Comparison of ENCODE assay signal across 9 cellular contexts in the genomic region with DNA sequence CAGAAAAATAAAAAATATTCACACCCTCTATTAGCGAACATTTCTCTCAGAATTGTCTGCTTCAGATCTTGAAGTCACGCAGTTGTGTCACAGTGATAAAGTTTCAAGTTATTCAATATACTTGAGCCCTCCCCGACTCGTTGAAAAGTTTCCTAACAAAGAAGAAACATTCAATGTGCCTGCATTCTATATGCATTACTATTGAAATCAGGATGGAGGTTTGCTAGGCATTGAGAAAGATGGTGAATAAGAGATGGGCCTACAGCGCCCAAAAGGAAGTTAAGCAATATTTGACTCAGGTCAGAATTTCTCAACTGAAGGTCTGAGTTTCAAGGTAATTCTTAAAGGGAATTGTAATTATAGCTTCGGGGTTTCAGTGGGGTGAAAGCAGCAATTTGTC. TPM values are rescaled to one million over a fixed set of nuclear protein-coding genes. Genes with fewer than 3 reads are reported as not detected.
DNase-seq lines count a peak whose midpoint lies in the region; ATAC-seq, FAIRE-seq and TF ChIP-seq lines count a peak whose summit lies in the region.
"Had no signal": no experiment of that assay in that cellular context is flagged by ENCODE, and none has a peak within 500 bp of the region (broad histone marks: within the 10 kb centered on the region; RNA-seq: fewer than 3 reads in every experiment).

No MANE protein-coding gene starts in this region.

- intact Hi-C loops in dorsolateral prefrontal cortex (cut with DNase I) = loop anchor here (2.0 to 10.0 kb wide), 4 partner anchors 88 to 374 kb away; no protein-coding TSS in a partner anchor
- intact Hi-C loops in kidney (cut with DNase I) = loop anchor here (10.0 kb wide), 1 partner anchor 376 kb away; no protein-coding TSS in a partner anchor

- no peaks in the 10 kb centered on the region for H3K79me1 ChIP-seq in neuronal stem cell (ENCODE audit: low read depth, low read length)

- no peak overlapping the region for H2BK5ac ChIP-seq in neuronal stem cell (ENCODE audit: low read length)

- FAIRE-seq in kidney (lab: Jason Lieb, UNC) = no peak

- no peak overlapping the region for H3K4ac ChIP-seq in neuronal stem cell (ENCODE audit: low read length)

- DNase-seq in DND-41 (no peak), NOMO-1 treated with DMSO at 0.1 percent for 48 hours (lab: John Stamatoyannopoulos, UW; ENCODE audit: unreplicated experiment) (peak; percentile 92), dorsolateral prefrontal cortex (no peak), neuronal stem cell (ENCODE audit: low spot score) (no peak), NCI-H2107 (lab: John Stamatoyannopoulos, UW) (no peak), G401 (ENCODE audit: low spot score) (no peak), NCI-H1694 (lab: John Stamatoyannopoulos, UW) (no peak), kidney (no peak)
- DNase-seq: NCI-H510A had no signal

- H2BK15ac ChIP-seq in neuronal stem cell (ENCODE audit: low read length) = no peak overlapping the region

- H2AFZ ChIP-seq in DND-41 (ENCODE audit: low read depth, low read length) (peak overlapping the region; percentile 39), neuronal stem cell (ENCODE audit: low read length) (peak overlapping the region; percentile 69)

- H3K27ac ChIP-seq in DND-41 (ENCODE audit: low read length) = peak overlapping the region; percentile 52; the same call in 1 of the 2 replicates
- peak overlapping the region in 43 of 59 donors; percentile 1 to 76 (median 40) for H3K27ac ChIP-seq in dorsolateral prefrontal cortex
- H3K27ac ChIP-seq in neuronal stem cell (replicated peaks; ENCODE audit: low read length) = no peak overlapping the region
- no peak overlapping the region for H3K27ac ChIP-seq in kidney (ENCODE audit: low read depth in 2 of 2, low read length in 2 of 2)

- H3K14ac ChIP-seq in neuronal stem cell (ENCODE audit: low read length) = no peak overlapping the region

- H3K4me2 ChIP-seq in DND-41 (ENCODE audit: insufficient read depth, low read length) = peak overlapping the region; percentile 27; the same call in 1 of the 2 replicates
- no peak overlapping the region for H3K4me2 ChIP-seq in neuronal stem cell (ENCODE audit: insufficient read depth, low read length, poor library complexity, severe bottlenecking)

- H3K9ac ChIP-seq in DND-41 (ENCODE audit: low read depth, low read length) (peak overlapping the region; percentile 15; the same call in 1 of the 2 replicates), neuronal stem cell (ENCODE audit: low read depth, low read length, poor library complexity) (no peak overlapping the region), kidney (ENCODE audit: low read length in 2 of 2) (no peak overlapping the region)

- H3K23ac ChIP-seq in neuronal stem cell (ENCODE audit: low read depth, low read length, poor library complexity) = no peak overlapping the region

- no peak overlapping the region for H4K91ac ChIP-seq in neuronal stem cell (ENCODE audit: low read depth, low read length, poor library complexity)

- H3K9me3 ChIP-seq in DND-41 (ENCODE audit: insufficient read depth, low read length, severe bottlenecking) (no peaks in the 10 kb centered on the region), neuronal stem cell (replicated peaks in 1 of 2; ENCODE audit: control insufficient read depth in 2 of 2, insufficient read depth in 1 of 2, low read depth in 1 of 2, low read length in 2 of 2) (no peaks in the 10 kb centered on the region), kidney (ENCODE audit: control insufficient read depth in 1 of 2, low read length in 2 of 2) (no peaks in the 10 kb centered on the region)

- no peak overlapping the region for H3K18ac ChIP-seq in neuronal stem cell (ENCODE audit: low read length)

- H2BK120ac ChIP-seq in neuronal stem cell (ENCODE audit: low read depth, low read length) = no peak overlapping the region

- H4K8ac ChIP-seq in neuronal stem cell (ENCODE audit: low read depth, low read length) = no peak overlapping the region

- no peak for ATAC-seq in DND-41 (ENCODE audit: insufficient read depth, low read depth)

- no peak overlapping the region for H2BK12ac ChIP-seq in neuronal stem cell (ENCODE audit: low read length)

- WGBS in neuronal stem cell (ENCODE audit: extremely low coverage in 2 of 2, insufficient read length in 2 of 2, insufficient replicate concordance in 1 of 2), 2 donors = no CpG with 5 or more reads among the region's 6 CpGs

- peaks cover 16% of the 10 kb centered on the region for H3K4me1 ChIP-seq in DND-41 (ENCODE audit: insufficient read depth, low read length)
- H3K4me1 ChIP-seq in neuronal stem cell (ENCODE audit: control insufficient read depth in 2 of 2, insufficient read depth in 1 of 2, low read depth in 1 of 2, low read length in 2 of 2) = peaks cover 0 to 4% of the 10 kb centered on the region in 2 donors
- H3K4me1 ChIP-seq in kidney (ENCODE audit: control insufficient read depth in 1 of 2, insufficient read depth in 1 of 2, low read depth in 1 of 2, low read length in 2 of 2) = no peaks in the 10 kb centered on the region

- TF ChIP-seq CTCF in DND-41 (IDR thresholded peaks at IDR 0.05; ENCODE audit: borderline replicate concordance, extremely low read depth, low read length, poor library complexity, severe bottlenecking) (no peak), dorsolateral prefrontal cortex (IDR thresholded peaks at IDR 0.05 in 54 of 56, conservative IDR thresholded peaks at IDR 0.05 in 2 of 56; ENCODE audit: low read depth in 1 of 56, partially characterized antibody in 56 of 56) (no peak), kidney (IDR thresholded peaks at IDR 0.05; ENCODE audit: borderline replicate concordance, extremely low read depth, insufficient read depth) (no peak)

- in situ Hi-C loops in G401 (cut with HindIII; ENCODE audit: low sequenced_read_pairs) = no loop called here

- H3K79me2 ChIP-seq in DND-41 (ENCODE audit: insufficient read depth, low read length) = peaks cover 16% of the 10 kb centered on the region

- no peaks in the 10 kb centered on the region for H4K20me1 ChIP-seq in DND-41 (ENCODE audit: insufficient read depth, low read length)

- H3K4me3 ChIP-seq in DND-41 (ENCODE audit: low read depth in 1 of 2, low read length in 2 of 2) (no peak overlapping the region), dorsolateral prefrontal cortex (peak overlapping the region in 2 of 59 donors; percentile 6 to 10), neuronal stem cell (ENCODE audit: low read length in 2 of 2) (no peak overlapping the region), kidney (ENCODE audit: low read length in 2 of 2) (no peak overlapping the region)

- peaks cover 13% of the 10 kb centered on the region for H3K36me3 ChIP-seq in DND-41 (ENCODE audit: insufficient read depth, low read length)
- peaks cover 0 to 12% of the 10 kb centered on the region in 2 donors for H3K36me3 ChIP-seq in neuronal stem cell (replicated peaks in 1 of 2; ENCODE audit: control insufficient read depth in 2 of 2, insufficient read depth in 2 of 2, low read length in 2 of 2)
- H3K36me3 ChIP-seq in kidney (ENCODE audit: control insufficient read depth in 1 of 2, insufficient read depth in 2 of 2, low read length in 2 of 2) = peaks cover 4% of the 10 kb centered on the region in 2 donors

- no peaks in the 10 kb centered on the region for H3K27me3 ChIP-seq in DND-41 (ENCODE audit: insufficient read depth, low read length, poor library complexity)
- peaks cover 0 to 44% (median 0%) of the 10 kb centered on the region in 45 donors for H3K27me3 ChIP-seq in dorsolateral prefrontal cortex
- no peaks in the 10 kb centered on the region for H3K27me3 ChIP-seq in neuronal stem cell (ENCODE audit: control insufficient read depth in 3 of 3, insufficient read depth in 3 of 3, low read depth in 1 of 3, low read length in 3 of 3)

- H2AK5ac ChIP-seq in neuronal stem cell (ENCODE audit: low read depth, low read length) = no peak overlapping the region

RNA-seq across cellular contexts. Expression of gene TCEANC, which starts 6.1 kb away (rescaled TPM):
- 10 to 100 TPM in 41 of 120 experiments, 1 to 10 TPM in 79; 4.4 to 17.2 (median 8.8) TPM for total RNA-seq in dorsolateral prefrontal cortex
- polyA plus RNA-seq in neuronal stem cell (2013, experiment 1 of 2) = 1.9 TPM
- polyA plus RNA-seq in neuronal stem cell (2013, experiment 2 of 2) = 1.9 TPM
- total RNA-seq in G401 (2014; rRNA removed; shearing (Covaris generic)) = 0.81 and 2.3 TPM in 2 replicates
- total RNA-seq in kidney = 5.3 TPM
- 2.6 TPM for polyA plus RNA-seq in kidney (ENCODE audit: insufficient read depth, low read depth, low replicate concordance)

RNA-seq across cellular contexts. Expression of gene RAB9A, which starts 29.9 kb away (rescaled TPM):
- total RNA-seq in dorsolateral prefrontal cortex = 10 to 100 TPM; 13.0 to 40.7 (median 25.0) TPM
- 14.9 TPM for polyA plus RNA-seq in neuronal stem cell (2013, experiment 1 of 2)
- 15.2 TPM for polyA plus RNA-seq in neuronal stem cell (2013, experiment 2 of 2)
- 62.5 and 92.6 TPM in 2 replicates for total RNA-seq in G401 (2014; rRNA removed; shearing (Covaris generic))
- total RNA-seq in kidney = 33.7 TPM
- polyA plus RNA-seq in kidney (ENCODE audit: insufficient read depth, low read depth, low replicate concordance) = 31.1 TPM

Comparison
In these comparisons a context has a peak if more than half of its experiments do, and no peak if none do; other contexts are left out.
1. H3K27ac ChIP-seq: peak in DND-41 (single experiment) and dorsolateral prefrontal cortex (43 of 59); none in neuronal stem cell (single experiment) and kidney (0 of 2).